Comparison of ENCODE assay signal across 1 cellular context in genomic region chr11:135074397-135074998, GRCh38.
TF ChIP-seq lines count a peak whose summit lies in the region.

No MANE protein-coding gene starts in this region.

TF ChIP-seq in HCT116, 20 proteins besides CTCF, POLR2A, EP300 and RAD21 (continued from another document):
- TF ChIP-seq, protein P1, sequence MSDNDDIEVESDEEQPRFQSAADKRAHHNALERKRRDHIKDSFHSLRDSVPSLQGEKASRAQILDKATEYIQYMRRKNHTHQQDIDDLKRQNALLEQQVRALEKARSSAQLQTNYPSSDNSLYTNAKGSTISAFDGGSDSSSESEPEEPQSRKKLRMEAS (IDR thresholded peaks at IDR 0.05), result no peak
